ENCODE assay signal across 18 cellular contexts in the genomic region with DNA sequence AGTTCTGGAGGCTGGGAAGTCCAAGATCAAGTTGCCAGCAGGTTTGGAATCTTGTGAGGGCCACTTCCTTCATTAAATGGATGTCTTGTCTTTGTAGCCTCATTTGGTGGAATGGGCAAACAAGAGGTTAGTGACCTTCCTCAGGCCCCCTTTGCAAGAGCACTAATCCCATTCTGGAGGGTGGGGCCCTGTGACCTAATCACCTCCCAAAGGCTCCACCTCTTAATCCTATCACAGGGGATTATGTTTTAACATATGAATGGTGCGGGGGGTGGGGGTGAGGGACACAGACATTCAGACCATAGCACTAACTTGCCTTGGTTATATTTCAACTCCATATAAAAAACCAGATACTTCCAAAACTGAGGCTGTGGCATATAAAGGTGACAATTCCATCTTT.
"Had no signal": no experiment of that assay in that cellular context is flagged by ENCODE, and none has a peak within 500 bp of the region (broad histone marks: within the 10 kb centered on the region; RNA-seq: fewer than 3 reads in every experiment).

No MANE protein-coding gene starts in this region.

- ATAC-seq: heart left ventricle; left lobe of liver; mucosa of descending colon; naive thymus-derived CD8-positive, alpha-beta T cell; right cardiac atrium had no signal

- H3K36me3 Mint-ChIP-seq: naive thymus-derived CD8-positive, alpha-beta T cell had no signal

- H3K4me1 ChIP-seq: uterus had no signal

- H3K27ac Mint-ChIP-seq: dendritic cell treated with granulocyte-macrophage colony-stimulating factor and Interleukin-4, amounts not matched to agents 40 ng/mL and 50 ng/mL, for 4 days; naive thymus-derived CD8-positive, alpha-beta T cell had no signal

- H3K27me3 ChIP-seq: ovary, tibial artery, uterus had no signal

- H3K36me3 ChIP-seq: heart left ventricle, ovary, tibial artery, upper lobe of left lung, uterus had no signal

- DNase-seq: erythroblast; heart left ventricle; hippocampal formation; islet precursor cell; mammary epithelial cell; mucosa of descending colon; naive thymus-derived CD8-positive, alpha-beta T cell; nucleus accumbens; ovary; right cardiac atrium; stimulated activated CD4-positive, alpha-beta T cell treated with anti-CD3 and anti-CD28 coated beads, Interleukin-2, amount 100 ng/mL, for 48 hours; stimulated activated naive CD4-positive, alpha-beta T cell treated with Interleukin-2 at 50 U/mL for 16 hours; tibial artery; upper lobe of left lung; uterus had no signal

- H3K4me3 ChIP-seq: heart left ventricle, mucosa of descending colon, ovary, smooth muscle cell, tibial artery, upper lobe of left lung, uterus had no signal

- H3K9me3 ChIP-seq: mucosa of descending colon, ovary, tibial artery, upper lobe of left lung, uterus had no signal

- H3K27ac ChIP-seq: heart left ventricle, ovary, tibial artery, upper lobe of left lung, uterus had no signal

- H3K4me2 ChIP-seq: smooth muscle cell had no signal

- H3K9me3 Mint-ChIP-seq: dendritic cell treated with granulocyte-macrophage colony-stimulating factor and Interleukin-4, amounts not matched to agents 40 ng/mL and 50 ng/mL, for 4 days; naive thymus-derived CD8-positive, alpha-beta T cell had no signal

- H3K4me3 Mint-ChIP-seq: dendritic cell treated with granulocyte-macrophage colony-stimulating factor and Interleukin-4, amounts not matched to agents 40 ng/mL and 50 ng/mL, for 4 days; naive thymus-derived CD8-positive, alpha-beta T cell had no signal
